8 cellular contexts compared by ENCODE assay signal in the genomic region with DNA sequence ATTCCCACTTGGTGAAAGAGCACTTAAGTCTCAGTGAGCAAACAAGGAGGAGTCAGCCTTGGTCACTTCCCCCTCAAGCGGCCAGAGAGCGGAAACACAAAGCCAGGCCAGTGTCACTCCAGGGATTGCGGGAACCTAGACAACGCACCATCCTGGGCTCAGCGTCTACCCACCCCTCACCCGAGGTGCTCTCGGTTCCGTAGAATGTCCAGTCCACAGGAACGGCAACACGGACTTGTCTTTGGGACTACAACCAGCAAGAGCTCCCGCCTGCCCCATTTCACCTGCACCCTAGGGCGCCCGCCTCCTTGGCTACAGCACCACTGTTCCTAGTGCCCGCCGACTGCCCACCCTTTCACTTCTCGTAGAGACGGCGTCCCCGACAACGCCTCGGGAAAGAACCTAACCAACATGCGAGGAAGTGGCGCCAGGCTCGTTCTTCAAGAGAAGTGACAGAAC. TPM values are rescaled to one million over a fixed set of nuclear protein-coding genes. Genes with fewer than 3 reads are reported as not detected.
DNase-seq lines count a peak whose midpoint lies in the region; ATAC-seq lines count a peak whose summit lies in the region.

No MANE protein-coding gene starts in this region.

- H3K9ac ChIP-seq in BLaER1 treated with 17β-estradiol and CSF1 and Interleukin-3, amounts not matched to agents 10 nM and 100 nM = peak overlapping the region; percentile 72 to 87 (median 82)
- peak overlapping the region; percentile 76 to 86 for H3K9ac ChIP-seq in stomach smooth muscle (ENCODE audit: low read length in 2 of 2)

- H3K4me2 ChIP-seq in BLaER1 treated with 17β-estradiol and CSF1 and Interleukin-3, amounts not matched to agents 10 nM and 100 nM = peak overlapping the region; percentile 80 to 98 (median 91)

- H3K27ac ChIP-seq in BLaER1 treated with 17β-estradiol and CSF1 and Interleukin-3, amounts not matched to agents 10 nM and 100 nM = peak overlapping the region; percentile 55 to 83 (median 74)
- peak overlapping the region; percentile 78 for H3K27ac ChIP-seq in epithelial cell of prostate
- H3K27ac ChIP-seq in stomach smooth muscle (ENCODE audit: low read length) = peak overlapping the region; percentile 58

- H3K36me3 ChIP-seq in BLaER1 treated with 17β-estradiol and CSF1 and Interleukin-3, amounts not matched to agents 10 nM and 100 nM = peaks cover 7 to 31% (median 19%) of the 10 kb centered on the region in 11 experiments
- H3K36me3 ChIP-seq in stomach smooth muscle (ENCODE audit: control insufficient read depth in 2 of 2, insufficient read depth in 2 of 2, low read length in 2 of 2) = no peaks in the 10 kb centered on the region

- peaks cover 19 to 72% (median 43%) of the 10 kb centered on the region in 11 experiments; a peak in 20 of 22 replicates for H4K20me1 ChIP-seq in BLaER1 treated with 17β-estradiol and CSF1 and Interleukin-3, amounts not matched to agents 10 nM and 100 nM

- H3K4me3 ChIP-seq in BLaER1 treated with 17β-estradiol and CSF1 and Interleukin-3, amounts not matched to agents 10 nM and 100 nM = peak overlapping the region; percentile 82 to 97 (median 89)
- H3K4me3 ChIP-seq in mononuclear cell (ENCODE audit: low read length) = peak overlapping the region; percentile 83
- H3K4me3 ChIP-seq in stomach smooth muscle (ENCODE audit: low read length in 2 of 2) = peak overlapping the region; percentile 94 to 100

- H3K9me3 ChIP-seq in BLaER1 treated with 17β-estradiol and CSF1 and Interleukin-3, amounts not matched to agents 10 nM and 100 nM (replicated peaks in 1 of 11) = no peaks in the 10 kb centered on the region
- H3K9me3 ChIP-seq in mononuclear cell (ENCODE audit: low read depth, low read length) (no peaks in the 10 kb centered on the region), stomach smooth muscle (ENCODE audit: control insufficient read depth in 2 of 2, low read length in 2 of 2) (no peaks in the 10 kb centered on the region)

- DNase-seq in NCI-H2196 treated with DMSO at 0.1 percent for 48 hours (lab: John Stamatoyannopoulos, UW; ENCODE audit: unreplicated experiment) (peak; percentile 60), epithelial cell of prostate (ENCODE audit: low read depth, low spot score) (no peak)
- DNase-seq in activated CD4-positive, alpha-beta T cell treated with anti-CD3 and anti-CD28 coated beads, Interleukin-2, amount 50 U/mL, for 1 hour = peak; percentile 38

- H3K4me1 ChIP-seq in BLaER1 treated with 17β-estradiol and CSF1 and Interleukin-3, amounts not matched to agents 10 nM and 100 nM = peaks cover 26 to 57% (median 44%) of the 10 kb centered on the region in 10 experiments
- peaks cover 36% of the 10 kb centered on the region for H3K4me1 ChIP-seq in mononuclear cell (ENCODE audit: insufficient read depth, low read length)
- H3K4me1 ChIP-seq in stomach smooth muscle (ENCODE audit: control insufficient read depth, insufficient read depth, low read length) = peaks cover 14% of the 10 kb centered on the region

- ATAC-seq in GM18868 (IDR thresholded peaks at IDR 0.05; ENCODE audit: unreplicated experiment) (peak; percentile 37), HG03097 (IDR thresholded peaks at IDR 0.05; ENCODE audit: low FRiP score, unreplicated experiment) (peak; percentile 38)

- no peaks in the 10 kb centered on the region for H3K27me3 ChIP-seq in BLaER1 treated with 17β-estradiol and CSF1 and Interleukin-3, amounts not matched to agents 10 nM and 100 nM
- H3K27me3 ChIP-seq in mononuclear cell (ENCODE audit: insufficient read depth, low read length) = no peaks in the 10 kb centered on the region
- H3K27me3 ChIP-seq in stomach smooth muscle (ENCODE audit: control insufficient read depth in 1 of 2, insufficient read depth in 2 of 2, low read length in 2 of 2) = no peaks in the 10 kb centered on the region

RNA-seq across cellular contexts. Expression of a gene that starts 0.5 kb away (rescaled TPM):
- 27.8 TPM for total RNA-seq in mononuclear cell

RNA-seq across cellular contexts. Expression of a gene that starts 0.6 kb away (rescaled TPM):
- 4.5 TPM for total RNA-seq in mononuclear cell
